8 cellular contexts compared by ENCODE assay signal in genomic region chr11:64224891-64225607, GRCh38. TPM values are rescaled to one million over a fixed set of nuclear protein-coding genes. Genes with fewer than 3 reads are reported as not detected.
A peak's percentile ranks its signal among the peaks of the same experiment; 100 is the strongest.
DNase-seq lines count a peak whose midpoint lies in the region; ATAC-seq and TF ChIP-seq lines count a peak whose summit lies in the region.

No MANE protein-coding gene starts in this region.

- H3K9me2 ChIP-seq in Loucy (replicated peaks; ENCODE audit: low read depth, low read length), result no peaks in the 10 kb centered on the region

- H3K4me1 Mint-ChIP-seq in naive thymus-derived CD8-positive, alpha-beta T cell, result peaks cover 16 to 39% (median 30%) of the 10 kb centered on the region in 4 donors

- H3K9me3 ChIP-seq in Loucy (ENCODE audit: insufficient read depth, low read depth, low read length), result no peaks in the 10 kb centered on the region

- H3F3A ChIP-seq in Loucy (ENCODE audit: low read depth), result no peaks in the 10 kb centered on the region

- H3K4me3 Mint-ChIP-seq in naive thymus-derived CD8-positive, alpha-beta T cell, result peak overlapping the region; percentile 87 to 95 (median 90)

- H3K9ac ChIP-seq in Loucy (ENCODE audit: low read depth, low read length, poor library complexity, severe bottlenecking), result peak overlapping the region; percentile 98

- no peaks in the 10 kb centered on the region for H3K27me3 Mint-ChIP-seq in naive thymus-derived CD8-positive, alpha-beta T cell

- DNase-seq in BJ (ENCODE audit: low read depth), result no peak
- no peak for DNase-seq in choroid plexus epithelial cell (ENCODE audit: low read depth)
- no peak for DNase-seq in naive thymus-derived CD8-positive, alpha-beta T cell
- no peak for DNase-seq in stimulated activated naive CD4-positive, alpha-beta T cell treated with Interleukin-2 at 50 U/mL for 16 hours (lab: John Stamatoyannopoulos, UW)
- DNase-seq in mesenteric fat pad (ENCODE audit: low spot score), result no peak
- DNase-seq in GM19238 (ENCODE audit: insufficient read length, low spot score), result no peak

- no peak for TF ChIP-seq CTCF in BJ (IDR thresholded peaks at IDR 0.05; ENCODE audit: insufficient read depth, low read depth, low read length)
- TF ChIP-seq CTCF in Loucy (conservative IDR thresholded peaks at IDR 0.05; ENCODE audit: low read length), result no peak
- TF ChIP-seq CTCF in choroid plexus epithelial cell (conservative IDR thresholded peaks at IDR 0.05; ENCODE audit: low read depth, low read length), result no peak

- H3K4me3 ChIP-seq in BJ (ENCODE audit: low read depth, low read length) (peak overlapping the region; percentile 69), Loucy (ENCODE audit: low read length, poor library complexity, severe bottlenecking) (peak overlapping the region; percentile 82), choroid plexus epithelial cell (ENCODE audit: low read depth, low read length) (peak overlapping the region; percentile 87)

- H3K4me2 ChIP-seq in Loucy (ENCODE audit: low read depth, low read length, poor library complexity, severe bottlenecking), result peak overlapping the region; percentile 100

- H3K27me3 ChIP-seq in BJ (ENCODE audit: control insufficient read depth, insufficient read depth, low read length) (no peaks in the 10 kb centered on the region), Loucy (ENCODE audit: insufficient read depth, low read length, poor library complexity, severe bottlenecking) (no peaks in the 10 kb centered on the region)

- H4K20me1 ChIP-seq in Loucy (ENCODE audit: insufficient read depth, low read length, poor library complexity, severe bottlenecking), result peaks cover 27% of the 10 kb centered on the region

- H3K27ac Mint-ChIP-seq in naive thymus-derived CD8-positive, alpha-beta T cell, result peak overlapping the region in 9 of 10 donors; percentile 69 to 96 (median 89)

- CTCF ChIA-PET in BJ (lab: Yijun Ruan, JAX), result interaction anchor here (1.3 to 4.8 kb wide), 3 partner anchors 9 to 27 kb away, joined by 4 to 26 read pairs (median 6); partner anchors contain the start of gene FERMT3

- no peak for ATAC-seq in naive thymus-derived CD8-positive, alpha-beta T cell
- ATAC-seq in HG02970 (IDR thresholded peaks at IDR 0.05; ENCODE audit: low FRiP score, unreplicated experiment), result no peak

- no peaks in the 10 kb centered on the region for H3K9me3 Mint-ChIP-seq in naive thymus-derived CD8-positive, alpha-beta T cell

- H3K79me2 ChIP-seq in Loucy (ENCODE audit: insufficient read depth, low read length), result peaks cover 39% of the 10 kb centered on the region

- peaks cover 0 to 15% (median 0%) of the 10 kb centered on the region in 3 donors for H3K36me3 Mint-ChIP-seq in naive thymus-derived CD8-positive, alpha-beta T cell

- peaks cover 20% of the 10 kb centered on the region for H3K4me1 ChIP-seq in Loucy (ENCODE audit: insufficient read depth, low read length, poor library complexity, severe bottlenecking)

- H2AFZ ChIP-seq in Loucy (ENCODE audit: low read length), result no peak overlapping the region

- H3K36me3 ChIP-seq in BJ (ENCODE audit: control insufficient read depth, insufficient read depth, low read length) (peaks cover 17% of the 10 kb centered on the region), Loucy (ENCODE audit: insufficient read depth, low read length) (peaks cover 20% of the 10 kb centered on the region; the same call in 1 of the 2 replicates)

- POLR2A ChIA-PET in BJ (lab: Charles Lee), result no interaction called here
- POLR2A ChIA-PET in naive thymus-derived CD8-positive, alpha-beta T cell (lab: Charles Lee), result interaction anchor here (1.1 to 16.0 kb wide), 8 partner anchors 9 to 92 kb away, joined by 3 to 290 read pairs (median 25); partner anchors contain the start of genes FERMT3, FKBP2, PLCB3 and PPP1R14B

RNA-seq across cellular contexts. Expression of gene TRPT1, which starts 0.9 kb away (rescaled TPM):
- polyA plus RNA-seq in BJ (2011; rRNA removed), result 30.7 and 53.1 TPM in 2 replicates
- 39.8 and 58.9 TPM in 2 replicates for polyA minus RNA-seq in BJ (2011; rRNA and poly(A)+ RNA removed)
- 10 to 100 TPM; 40.2 to 41.0 TPM for total RNA-seq in naive thymus-derived CD8-positive, alpha-beta T cell
- 10 to 100 TPM; 47.2 to 54.2 (median 51.4) TPM for polyA plus RNA-seq in naive thymus-derived CD8-positive, alpha-beta T cell
- total RNA-seq in mesenteric fat pad, result 32.7 TPM

RNA-seq across cellular contexts. Expression of gene NUDT22, which starts 1.0 kb away (rescaled TPM):
- 40.5 and 51.2 TPM in 2 replicates for polyA plus RNA-seq in BJ (2011; rRNA removed)
- polyA minus RNA-seq in BJ (2011; rRNA and poly(A)+ RNA removed), result 19.1 and 19.5 TPM in 2 replicates
- total RNA-seq in naive thymus-derived CD8-positive, alpha-beta T cell, result 10 to 100 TPM; 77.1 to 83.8 TPM
- polyA plus RNA-seq in naive thymus-derived CD8-positive, alpha-beta T cell, result 10 to 100 TPM; 43.4 to 50.4 (median 48.2) TPM
- total RNA-seq in mesenteric fat pad, result 45.8 TPM

RNA-seq across cellular contexts. Expression of gene DNAJC4, which starts 5.3 kb away (rescaled TPM):
- 23.5 and 42.1 TPM in 2 replicates for polyA plus RNA-seq in BJ (2011; rRNA removed)
- polyA minus RNA-seq in BJ (2011; rRNA and poly(A)+ RNA removed), result 11.4 and 23.1 TPM in 2 replicates
- total RNA-seq in naive thymus-derived CD8-positive, alpha-beta T cell, result 10 to 100 TPM; 54.9 to 56.2 TPM
- polyA plus RNA-seq in naive thymus-derived CD8-positive, alpha-beta T cell, result 10 to 100 TPM; 21.5 to 33.2 (median 30.9) TPM
- 20.4 TPM for total RNA-seq in mesenteric fat pad

RNA-seq across cellular contexts. Expression of gene VEGFB, which starts 9.3 kb away (rescaled TPM):
- 10.2 and 13.2 TPM in 2 replicates for polyA plus RNA-seq in BJ (2011; rRNA removed)
- 4.9 and 10.0 TPM in 2 replicates for polyA minus RNA-seq in BJ (2011; rRNA and poly(A)+ RNA removed)
- total RNA-seq in naive thymus-derived CD8-positive, alpha-beta T cell, result 10 to 100 TPM; 59.7 to 62.1 TPM
- 10 to 100 TPM; 11.2 to 28.1 (median 16.9) TPM for polyA plus RNA-seq in naive thymus-derived CD8-positive, alpha-beta T cell
- 426 TPM for total RNA-seq in mesenteric fat pad

RNA-seq across cellular contexts. Expression of gene FKBP2, which starts 15.8 kb away (rescaled TPM):
- polyA plus RNA-seq in BJ (2011; rRNA removed), result 65.6 and 76.2 TPM in 2 replicates
- 30.6 and 45.1 TPM in 2 replicates for polyA minus RNA-seq in BJ (2011; rRNA and poly(A)+ RNA removed)
- 10 to 100 TPM; 24.1 to 28.9 TPM for total RNA-seq in naive thymus-derived CD8-positive, alpha-beta T cell
- polyA plus RNA-seq in naive thymus-derived CD8-positive, alpha-beta T cell, result 10 to 100 TPM; 84.9 to 91.8 (median 85.5) TPM
- 53.8 TPM for total RNA-seq in mesenteric fat pad
